ENCODE assay signal across 8 cellular contexts in the genomic region with DNA sequence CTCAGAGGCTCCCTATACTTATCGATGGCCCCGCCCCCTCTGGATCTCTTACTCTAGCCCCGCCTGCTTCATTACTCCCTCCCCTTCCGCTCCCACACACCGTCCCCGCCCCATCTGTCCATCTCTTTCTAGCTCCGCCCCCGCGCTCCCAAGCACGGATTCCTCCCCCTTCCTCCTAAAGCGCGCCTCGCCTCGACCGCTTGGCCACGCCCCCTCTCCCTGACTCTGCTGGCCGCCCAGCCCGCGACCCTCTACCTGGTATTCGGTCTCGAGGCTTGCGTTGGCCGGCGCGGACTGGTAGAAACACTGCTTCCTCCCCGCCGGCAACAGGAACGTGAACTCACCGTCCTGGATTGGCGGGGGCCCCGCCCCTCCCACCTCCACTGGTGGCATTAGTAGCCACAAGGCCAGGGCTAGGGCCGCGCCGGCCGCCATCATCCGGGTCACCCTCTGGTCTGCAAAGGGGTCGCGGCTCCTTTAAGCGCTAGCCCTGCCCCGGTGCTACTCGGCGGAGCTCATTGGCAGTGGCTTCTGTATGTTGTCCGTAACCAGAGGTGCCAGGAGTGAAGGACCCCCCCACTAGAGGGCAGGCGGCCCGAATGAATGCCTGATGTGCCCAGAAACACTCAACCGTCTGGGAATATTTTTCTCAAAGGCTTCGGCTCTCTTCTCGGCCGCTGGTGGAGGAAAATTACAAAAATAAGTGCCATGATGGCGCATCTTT. TPM values are rescaled to one million over a fixed set of nuclear protein-coding genes. Genes with fewer than 3 reads are reported as not detected.
A peak's percentile ranks its signal among the peaks of the same experiment; 100 is the strongest.
DNase-seq lines count a peak whose midpoint lies in the region; TF ChIP-seq lines count a peak whose summit lies in the region.

Gene TMED1, minus strand, starts transcription at position 459 of the 724 bp plus-strand sequence. Its CDS starts 21 bp downstream, at position 438.

- H3K4me2 ChIP-seq in SK-N-SH: peak within 1 kb of the TSS; percentile 91

- peak within 1 kb of the TSS; percentile 96 for H2AFZ ChIP-seq in SK-N-SH (ENCODE audit: low read depth)

- H3F3A ChIP-seq in SK-N-SH (replicated peaks; ENCODE audit: insufficient read depth): peaks cover 10% of the 10 kb centered on the region

- H3K9ac ChIP-seq in SK-N-SH: peak within 1 kb of the TSS; percentile 97

- H3K4me3 ChIP-seq in HFF-Myc (replicated peaks; ENCODE audit: low read depth, low read length) (peak within 1 kb of the TSS; percentile 59), SK-N-SH (ENCODE audit: low read depth in 2 of 2, low read length in 1 of 2) (peak within 1 kb of the TSS; percentile 73 to 75), suprapubic skin (peak within 1 kb of the TSS; percentile 81)

- H3K9me3 ChIP-seq in SK-N-SH (no peaks in the 10 kb centered on the region), suprapubic skin (no peaks in the 10 kb centered on the region)

- TF ChIP-seq CTCF in HFF-Myc (IDR thresholded peaks at IDR 0.05; ENCODE audit: low read depth, low read length, missing control alignments): peak; percentile 10
- peak; percentile 66 for TF ChIP-seq CTCF in SK-N-SH (IDR thresholded peaks at IDR 0.05)
- peak in 1 of 2 donors; percentile 8 for TF ChIP-seq CTCF in suprapubic skin (IDR thresholded peaks at IDR 0.05)

- H3K36me3 ChIP-seq in SK-N-SH (replicated peaks in 1 of 2; ENCODE audit: control insufficient read depth in 1 of 2, insufficient read depth in 2 of 2, low read length in 1 of 2): peaks cover 8 to 13% of the 10 kb centered on the region in 2 experiments
- H3K36me3 ChIP-seq in suprapubic skin: peaks cover 30% of the 10 kb centered on the region

- H4K20me1 ChIP-seq in SK-N-SH (ENCODE audit: insufficient read depth): no peaks in the 10 kb centered on the region

- TF ChIP-seq EP300 in SK-N-SH (IDR thresholded peaks at IDR 0.05; ENCODE audit: borderline replicate concordance in 1 of 2, low read depth in 1 of 2, low read length in 1 of 2): peak in 1 of 2 experiments; percentile 16; a peak in 1 of 4 replicates
- TF ChIP-seq EP300 in suprapubic skin (IDR thresholded peaks at IDR 0.05): no peak

- H3K27ac ChIP-seq in SK-N-SH (ENCODE audit: low read depth in 2 of 2, low read length in 1 of 2) (peak within 1 kb of the TSS; percentile 97), suprapubic skin (peak within 1 kb of the TSS; percentile 99)

- H3K9me2 ChIP-seq in SK-N-SH: no peaks in the 10 kb centered on the region

- 0 out of 2 replicates have a peak, but pooled peaks cover 10% of the 10 kb centered on the region for H3K79me2 ChIP-seq in SK-N-SH (ENCODE audit: insufficient read depth)

- 3% methylated on average over 40 of the region's 50 CpGs for WGBS in SK-N-SH (ENCODE audit: low lambda C conversion rate)
- under 1% methylated on average over 39 of the region's 50 CpGs for WGBS in suprapubic skin

- H3K27me3 ChIP-seq in SK-N-SH (ENCODE audit: insufficient read depth): no peaks in the 10 kb centered on the region
- H3K27me3 ChIP-seq in suprapubic skin: no peaks in the 10 kb centered on the region

- POLR2A ChIA-PET in SK-N-SH (lab: Yijun Ruan, JAX): interaction anchor here (0.6 to 2.4 kb wide), 14 partner anchors 14 to 140 kb away, joined by 3 to 13 read pairs (median 4); partner anchors contain the start of genes DNM2 and SMARCA4

- H3K4me1 ChIP-seq in SK-N-SH (ENCODE audit: control insufficient read depth in 1 of 2, insufficient read depth in 2 of 2, low read depth in 1 of 2, low read length in 1 of 2) (peaks cover 0 to 13% of the 10 kb centered on the region in 2 experiments; a peak in 1 of 4 replicates), suprapubic skin (peaks cover 17% of the 10 kb centered on the region)

- TF ChIP-seq POLR2A in suprapubic skin (IDR thresholded peaks at IDR 0.05): no peak

- TF ChIP-seq RAD21 in SK-N-SH (IDR thresholded peaks at IDR 0.05; ENCODE audit: low read length): peak; percentile 71

- DNase-seq in GM04504 (ENCODE audit: low read depth) (peak; percentile 98), HFF-Myc (ENCODE audit: extremely low read depth, low read depth) (peak; percentile 97), NCI-H1048 (lab: John Stamatoyannopoulos, UW) (peak; percentile 100), SK-N-SH (peak; percentile 99), globus pallidus (ENCODE audit: low spot score) (peak; percentile 99), nucleus accumbens (lab: John Stamatoyannopoulos, UW) (peak; percentile 87 to 100 (median 96)), suprapubic skin (ENCODE audit: low spot score in 2 of 2) (peak; percentile 100)
- peak; percentile 94 for DNase-seq in activated naive CD4-positive, alpha-beta T cell treated with anti-CD3 and anti-CD28 coated beads, Interleukin-2, amount 50 U/mL, for 16 hours

- CTCF ChIA-PET in SK-N-SH (lab: Yijun Ruan, JAX): interaction anchor here (0.6 to 11.1 kb wide), 24 partner anchors 10 to 395 kb away, joined by 3 to 146 read pairs (median 4); partner anchors contain the start of genes DNM2 and QTRT1

TF ChIP-seq in SK-N-SH, 30 proteins besides CTCF, POLR2A, EP300 and RAD21 (continues in another document):
- TF ChIP-seq FOSL2 (IDR thresholded peaks at IDR 0.05; ENCODE audit: borderline replicate concordance, low read depth): no peak
- no peak for TF ChIP-seq IRF3 (IDR thresholded peaks at IDR 0.05; ENCODE audit: low read depth, low read length)
- TF ChIP-seq POLR2AphosphoS5 (IDR thresholded peaks at IDR 0.05; ENCODE audit: low read depth, low read length): peak; percentile 70; the same call in 1 of the 2 replicates
- TF ChIP-seq RXRA (IDR thresholded peaks at IDR 0.05; ENCODE audit: borderline replicate concordance, low read depth): no peak
- TF ChIP-seq ELF1 (IDR thresholded peaks at IDR 0.05): no peak
- TF ChIP-seq NFIC (IDR thresholded peaks at IDR 0.05; ENCODE audit: borderline replicate concordance): peak; percentile 18; the same call in 1 of the 2 replicates
- TF ChIP-seq RFX5 (IDR thresholded peaks at IDR 0.05; ENCODE audit: low read length): no peak
- no peak; the same call in 1 of the 2 replicates for TF ChIP-seq JUND (IDR thresholded peaks at IDR 0.05)
- peak; percentile 22; the same call in 1 of the 2 replicates for TF ChIP-seq GABPA (IDR thresholded peaks at IDR 0.05; ENCODE audit: low read depth)
- TF ChIP-seq, protein P1, sequence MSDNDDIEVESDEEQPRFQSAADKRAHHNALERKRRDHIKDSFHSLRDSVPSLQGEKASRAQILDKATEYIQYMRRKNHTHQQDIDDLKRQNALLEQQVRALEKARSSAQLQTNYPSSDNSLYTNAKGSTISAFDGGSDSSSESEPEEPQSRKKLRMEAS (IDR thresholded peaks at IDR 0.05; ENCODE audit: low read depth): no peak
- TF ChIP-seq NRF1 (IDR thresholded peaks at IDR 0.05; ENCODE audit: low read depth, low read length): no peak
- TF ChIP-seq, protein P2, sequence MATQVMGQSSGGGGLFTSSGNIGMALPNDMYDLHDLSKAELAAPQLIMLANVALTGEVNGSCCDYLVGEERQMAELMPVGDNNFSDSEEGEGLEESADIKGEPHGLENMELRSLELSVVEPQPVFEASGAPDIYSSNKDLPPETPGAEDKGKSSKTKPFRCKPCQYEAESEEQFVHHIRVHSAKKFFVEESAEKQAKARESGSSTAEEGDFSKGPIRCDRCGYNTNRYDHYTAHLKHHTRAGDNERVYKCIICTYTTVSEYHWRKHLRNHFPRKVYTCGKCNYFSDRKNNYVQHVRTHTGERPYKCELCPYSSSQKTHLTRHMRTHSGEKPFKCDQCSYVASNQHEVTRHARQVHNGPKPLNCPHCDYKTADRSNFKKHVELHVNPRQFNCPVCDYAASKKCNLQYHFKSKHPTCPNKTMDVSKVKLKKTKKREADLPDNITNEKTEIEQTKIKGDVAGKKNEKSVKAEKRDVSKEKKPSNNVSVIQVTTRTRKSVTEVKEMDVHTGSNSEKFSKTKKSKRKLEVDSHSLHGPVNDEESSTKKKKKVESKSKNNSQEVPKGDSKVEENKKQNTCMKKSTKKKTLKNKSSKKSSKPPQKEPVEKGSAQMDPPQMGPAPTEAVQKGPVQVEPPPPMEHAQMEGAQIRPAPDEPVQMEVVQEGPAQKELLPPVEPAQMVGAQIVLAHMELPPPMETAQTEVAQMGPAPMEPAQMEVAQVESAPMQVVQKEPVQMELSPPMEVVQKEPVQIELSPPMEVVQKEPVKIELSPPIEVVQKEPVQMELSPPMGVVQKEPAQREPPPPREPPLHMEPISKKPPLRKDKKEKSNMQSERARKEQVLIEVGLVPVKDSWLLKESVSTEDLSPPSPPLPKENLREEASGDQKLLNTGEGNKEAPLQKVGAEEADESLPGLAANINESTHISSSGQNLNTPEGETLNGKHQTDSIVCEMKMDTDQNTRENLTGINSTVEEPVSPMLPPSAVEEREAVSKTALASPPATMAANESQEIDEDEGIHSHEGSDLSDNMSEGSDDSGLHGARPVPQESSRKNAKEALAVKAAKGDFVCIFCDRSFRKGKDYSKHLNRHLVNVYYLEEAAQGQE (IDR thresholded peaks at IDR 0.05; ENCODE audit: low read depth, low read length): no peak
- 0 out of 2 replicates have a peak, but pooled peaks have one; percentile 39 for TF ChIP-seq FOXJ3 (CRISPR knock-in tag; IDR thresholded peaks at IDR 0.05)
- TF ChIP-seq SIN3A (IDR thresholded peaks at IDR 0.05; ENCODE audit: borderline replicate concordance, low read depth, low read length): peak; percentile 11; the same call in 1 of the 2 replicates
- TF ChIP-seq TEAD4 (IDR thresholded peaks at IDR 0.05; ENCODE audit: borderline replicate concordance, insufficient read depth): no peak
- TF ChIP-seq, protein P3, sequence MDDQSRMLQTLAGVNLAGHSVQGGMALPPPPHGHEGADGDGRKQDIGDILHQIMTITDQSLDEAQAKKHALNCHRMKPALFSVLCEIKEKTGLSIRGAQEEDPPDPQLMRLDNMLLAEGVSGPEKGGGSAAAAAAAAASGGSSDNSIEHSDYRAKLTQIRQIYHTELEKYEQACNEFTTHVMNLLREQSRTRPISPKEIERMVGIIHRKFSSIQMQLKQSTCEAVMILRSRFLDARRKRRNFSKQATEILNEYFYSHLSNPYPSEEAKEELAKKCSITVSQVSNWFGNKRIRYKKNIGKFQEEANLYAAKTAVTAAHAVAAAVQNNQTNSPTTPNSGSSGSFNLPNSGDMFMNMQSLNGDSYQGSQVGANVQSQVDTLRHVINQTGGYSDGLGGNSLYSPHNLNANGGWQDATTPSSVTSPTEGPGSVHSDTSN (IDR thresholded peaks at IDR 0.05): peak; percentile 81

RNA-seq across cellular contexts. Expression of gene TMED1, which starts in this region (rescaled TPM):
- 77.7 and 92.4 TPM in 2 replicates for polyA plus RNA-seq in SK-N-SH (2012; rRNA removed)
- polyA plus RNA-seq in SK-N-SH (2012; cell fraction: cytosol; rRNA removed): 48.7 and 73.5 TPM in 2 replicates
- polyA plus RNA-seq in SK-N-SH (2012; cell fraction: nucleus; rRNA removed): 41.0 and 42.2 TPM in 2 replicates
- total RNA-seq in suprapubic skin: 10 to 100 TPM in 3 of 4 donors, 1 to 10 TPM in 1; 8.9 to 26.2 (median 20.4) TPM

Comparison
In these comparisons a context has a peak if more than half of its experiments do, and no peak if none do; other contexts are left out.
1. Peak in every context shown above with its lines: DNase-seq, H3K4me3 ChIP-seq and H3K27ac ChIP-seq.